11 cellular contexts compared by ENCODE assay signal in the genomic region with DNA sequence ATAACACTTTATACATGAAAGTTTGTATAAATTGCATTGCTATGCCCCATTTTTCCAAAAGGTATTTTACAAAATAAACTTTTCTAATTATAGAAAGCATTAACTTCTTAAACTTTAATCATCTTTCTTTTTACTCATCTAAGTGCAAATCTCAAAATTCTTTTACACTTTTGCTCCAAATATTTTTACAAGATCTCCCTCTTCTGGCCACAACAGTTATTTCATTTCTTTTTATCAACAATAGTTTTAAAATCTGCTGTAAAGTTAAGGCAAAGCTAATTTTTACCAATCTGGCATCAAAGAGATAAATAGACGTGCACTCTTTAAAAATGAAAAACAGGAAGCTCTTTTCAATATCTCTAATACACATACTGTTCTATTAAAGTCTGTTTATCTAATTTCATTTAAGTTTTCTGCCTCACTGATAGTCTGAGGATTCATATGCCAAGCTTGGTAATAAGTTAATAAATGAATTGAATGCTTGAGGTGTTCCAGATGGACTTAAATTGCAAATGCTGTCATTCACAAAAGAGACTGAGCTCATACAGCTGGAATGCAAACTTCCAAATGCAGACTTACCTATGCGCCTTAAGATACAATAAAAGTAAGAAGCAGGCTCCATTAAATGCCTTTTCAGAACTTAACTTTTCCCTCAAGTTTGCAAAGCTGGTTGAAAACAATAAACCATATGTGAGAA.
DNase-seq lines count a peak whose midpoint lies in the region; ATAC-seq and TF ChIP-seq lines count a peak whose summit lies in the region.
"Had no signal": no experiment of that assay in that cellular context is flagged by ENCODE, and none has a peak within 500 bp of the region (broad histone marks: within the 10 kb centered on the region; RNA-seq: fewer than 3 reads in every experiment).

No MANE protein-coding gene starts in this region.

- peak; percentile 1 for DNase-seq in A172 (ENCODE audit: low spot score)
- DNase-seq in HT-29 (ENCODE audit: low spot score): peak; percentile 31
- DNase-seq in glomerular visceral epithelial cell (ENCODE audit: extremely low spot score): peak; percentile 18
- no peak for DNase-seq in NCI-H345 (lab: John Stamatoyannopoulos, UW)
- no peak for DNase-seq in NCI-H2029 (lab: John Stamatoyannopoulos, UW)
- DNase-seq: left colon, NCI-H510A treated with DMSO at 0.1 percent for 48 hours, WERI-Rb-1 had no signal

- no peak for ATAC-seq in SK-N-SH treated with all-trans-retinoic acid at 6 μM for 48 hours
- ATAC-seq in HG02798 (IDR thresholded peaks at IDR 0.05; ENCODE audit: poor library complexity, unreplicated experiment): no peak
- ATAC-seq in GM21526 (IDR thresholded peaks at IDR 0.05; ENCODE audit: low FRiP score, unreplicated experiment): no peak
- ATAC-seq: left colon had no signal

TF ChIP-seq in SK-N-SH treated with all-trans-retinoic acid at 6 μM for 48 hours, 23 proteins besides CTCF, POLR2A, EP300 and RAD21:
- TF ChIP-seq, protein P1, sequence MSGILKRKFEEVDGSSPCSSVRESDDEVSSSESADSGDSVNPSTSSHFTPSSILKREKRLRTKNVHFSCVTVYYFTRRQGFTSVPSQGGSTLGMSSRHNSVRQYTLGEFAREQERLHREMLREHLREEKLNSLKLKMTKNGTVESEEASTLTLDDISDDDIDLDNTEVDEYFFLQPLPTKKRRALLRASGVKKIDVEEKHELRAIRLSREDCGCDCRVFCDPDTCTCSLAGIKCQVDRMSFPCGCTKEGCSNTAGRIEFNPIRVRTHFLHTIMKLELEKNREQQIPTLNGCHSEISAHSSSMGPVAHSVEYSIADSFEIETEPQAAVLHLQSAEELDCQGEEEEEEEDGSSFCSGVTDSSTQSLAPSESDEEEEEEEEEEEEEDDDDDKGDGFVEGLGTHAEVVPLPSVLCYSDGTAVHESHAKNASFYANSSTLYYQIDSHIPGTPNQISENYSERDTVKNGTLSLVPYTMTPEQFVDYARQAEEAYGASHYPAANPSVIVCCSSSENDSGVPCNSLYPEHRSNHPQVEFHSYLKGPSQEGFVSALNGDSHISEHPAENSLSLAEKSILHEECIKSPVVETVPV (CRISPR knock-in tag; IDR thresholded peaks at IDR 0.05): no peak
- no peak for TF ChIP-seq ESRRG (CRISPR knock-in tag; IDR thresholded peaks at IDR 0.05)
- peak; percentile 36 for TF ChIP-seq ISL1 (CRISPR knock-in tag; IDR thresholded peaks at IDR 0.05)
- TF ChIP-seq, protein P2, sequence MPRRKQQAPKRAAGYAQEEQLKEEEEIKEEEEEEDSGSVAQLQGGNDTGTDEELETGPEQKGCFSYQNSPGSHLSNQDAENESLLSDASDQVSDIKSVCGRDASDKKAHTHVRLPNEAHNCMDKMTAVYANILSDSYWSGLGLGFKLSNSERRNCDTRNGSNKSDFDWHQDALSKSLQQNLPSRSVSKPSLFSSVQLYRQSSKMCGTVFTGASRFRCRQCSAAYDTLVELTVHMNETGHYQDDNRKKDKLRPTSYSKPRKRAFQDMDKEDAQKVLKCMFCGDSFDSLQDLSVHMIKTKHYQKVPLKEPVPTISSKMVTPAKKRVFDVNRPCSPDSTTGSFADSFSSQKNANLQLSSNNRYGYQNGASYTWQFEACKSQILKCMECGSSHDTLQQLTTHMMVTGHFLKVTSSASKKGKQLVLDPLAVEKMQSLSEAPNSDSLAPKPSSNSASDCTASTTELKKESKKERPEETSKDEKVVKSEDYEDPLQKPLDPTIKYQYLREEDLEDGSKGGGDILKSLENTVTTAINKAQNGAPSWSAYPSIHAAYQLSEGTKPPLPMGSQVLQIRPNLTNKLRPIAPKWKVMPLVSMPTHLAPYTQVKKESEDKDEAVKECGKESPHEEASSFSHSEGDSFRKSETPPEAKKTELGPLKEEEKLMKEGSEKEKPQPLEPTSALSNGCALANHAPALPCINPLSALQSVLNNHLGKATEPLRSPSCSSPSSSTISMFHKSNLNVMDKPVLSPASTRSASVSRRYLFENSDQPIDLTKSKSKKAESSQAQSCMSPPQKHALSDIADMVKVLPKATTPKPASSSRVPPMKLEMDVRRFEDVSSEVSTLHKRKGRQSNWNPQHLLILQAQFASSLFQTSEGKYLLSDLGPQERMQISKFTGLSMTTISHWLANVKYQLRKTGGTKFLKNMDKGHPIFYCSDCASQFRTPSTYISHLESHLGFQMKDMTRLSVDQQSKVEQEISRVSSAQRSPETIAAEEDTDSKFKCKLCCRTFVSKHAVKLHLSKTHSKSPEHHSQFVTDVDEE (CRISPR knock-in tag; IDR thresholded peaks at IDR 0.05): no peak
- TF ChIP-seq ZFP30 (CRISPR knock-in tag; IDR thresholded peaks at IDR 0.05): no peak
- TF ChIP-seq ZNF565 (CRISPR knock-in tag; conservative IDR thresholded peaks at IDR 0.05; ENCODE audit: low read depth): no peak
- no peak for TF ChIP-seq ZFP3 (CRISPR knock-in tag; IDR thresholded peaks at IDR 0.05)
- no peak for TF ChIP-seq TOX (CRISPR knock-in tag; IDR thresholded peaks at IDR 0.05; ENCODE audit: borderline replicate concordance)
TF ChIP-seq in SK-N-SH treated with all-trans-retinoic acid at 6 μM for 48 hours: peak in this region for 1.

Comparison
In these comparisons a context has a peak if more than half of its experiments do, and no peak if none do; other contexts are left out.
1. DNase-seq: peak in A172 (single experiment), HT-29 (single experiment) and glomerular visceral epithelial cell (single experiment); none in NCI-H345 (single experiment) and NCI-H2029 (single experiment).